Comparison of ENCODE assay signal across 8 cellular contexts in genomic region chr10:89207181-89207800, GRCh38. TPM values are rescaled to one million over a fixed set of nuclear protein-coding genes. Genes with fewer than 3 reads are reported as not detected.
DNase-seq lines count a peak whose midpoint lies in the region; ATAC-seq and TF ChIP-seq lines count a peak whose summit lies in the region.

Gene CH25H (minus strand): TSS chr10:89207317. CDS start chr10:89207292, 25 bp downstream.

- H3K27me3 Mint-ChIP-seq in activated T-helper 17 cell treated with anti-CD3 and anti-CD28 coated beads, Interleukin-2, amount 50 U/mL, for 72 hours: peaks cover 24% of the 10 kb centered on the region
- H3K27me3 Mint-ChIP-seq in stimulated activated naive CD8-positive, alpha-beta T cell treated with anti-CD3 and anti-CD28 coated beads, Interleukin-15, Interleukin-2, amounts not matched to agents 100 ng/mL and 50 ng/mL, for 24 hours: peaks cover 49% of the 10 kb centered on the region

- no peaks in the 10 kb centered on the region for H3K9me3 Mint-ChIP-seq in activated T-helper 17 cell treated with anti-CD3 and anti-CD28 coated beads, Interleukin-2, amount 50 U/mL, for 72 hours
- no peaks in the 10 kb centered on the region for H3K9me3 Mint-ChIP-seq in stimulated activated naive CD8-positive, alpha-beta T cell treated with anti-CD3 and anti-CD28 coated beads, Interleukin-15, Interleukin-2, amounts not matched to agents 100 ng/mL and 50 ng/mL, for 24 hours

- peak; percentile 82 for ATAC-seq in activated T-helper 17 cell treated with anti-CD3 and anti-CD28 coated beads, Interleukin-2, amount 50 U/mL, for 72 hours (replicated peaks)
- ATAC-seq in HG03571 (IDR thresholded peaks at IDR 0.05; ENCODE audit: unreplicated experiment): no peak

- peak; percentile 76 for DNase-seq in DMS 273 (lab: John Stamatoyannopoulos, UW; ENCODE audit: unreplicated experiment)
- DNase-seq in DMS 273 treated with DMSO at 0.1 percent for 48 hours (lab: John Stamatoyannopoulos, UW): no peak
- DNase-seq in NCI-H460 (ENCODE audit: extremely low read depth, low read depth): peak; percentile 49
- DNase-seq in fibroblast of the aortic adventitia (ENCODE audit: low read depth): peak; percentile 71
- peak; percentile 77 for DNase-seq in myocyte (ENCODE audit: low read depth)

- no peak within 1 kb of the TSS for H3K27ac Mint-ChIP-seq in activated T-helper 17 cell treated with anti-CD3 and anti-CD28 coated beads, Interleukin-2, amount 50 U/mL, for 72 hours
- peak within 1 kb of the TSS; percentile 60 for H3K27ac Mint-ChIP-seq in stimulated activated naive CD8-positive, alpha-beta T cell treated with anti-CD3 and anti-CD28 coated beads, Interleukin-15, Interleukin-2, amounts not matched to agents 100 ng/mL and 50 ng/mL, for 24 hours

- H3K4me1 Mint-ChIP-seq in activated T-helper 17 cell treated with anti-CD3 and anti-CD28 coated beads, Interleukin-2, amount 50 U/mL, for 72 hours: peaks cover 7% of the 10 kb centered on the region
- peaks cover 18% of the 10 kb centered on the region for H3K4me1 Mint-ChIP-seq in stimulated activated naive CD8-positive, alpha-beta T cell treated with anti-CD3 and anti-CD28 coated beads, Interleukin-15, Interleukin-2, amounts not matched to agents 100 ng/mL and 50 ng/mL, for 24 hours (ENCODE audit: low read depth)

- H3K4me3 ChIP-seq in fibroblast of the aortic adventitia (ENCODE audit: low read depth, low read length): peak within 1 kb of the TSS; percentile 60

- H3K36me3 Mint-ChIP-seq in activated T-helper 17 cell treated with anti-CD3 and anti-CD28 coated beads, Interleukin-2, amount 50 U/mL, for 72 hours (ENCODE audit: low read depth): no peaks in the 10 kb centered on the region
- no peaks in the 10 kb centered on the region for H3K36me3 Mint-ChIP-seq in stimulated activated naive CD8-positive, alpha-beta T cell treated with anti-CD3 and anti-CD28 coated beads, Interleukin-15, Interleukin-2, amounts not matched to agents 100 ng/mL and 50 ng/mL, for 24 hours (ENCODE audit: low read depth)

- no peak for TF ChIP-seq CTCF in fibroblast of the aortic adventitia (IDR thresholded peaks at IDR 0.05; ENCODE audit: insufficient read depth, low read length)

- H3K4me3 Mint-ChIP-seq in activated T-helper 17 cell treated with anti-CD3 and anti-CD28 coated beads, Interleukin-2, amount 50 U/mL, for 72 hours: peak within 1 kb of the TSS; percentile 78
- H3K4me3 Mint-ChIP-seq in stimulated activated naive CD8-positive, alpha-beta T cell treated with anti-CD3 and anti-CD28 coated beads, Interleukin-15, Interleukin-2, amounts not matched to agents 100 ng/mL and 50 ng/mL, for 24 hours: peak within 1 kb of the TSS; percentile 82

RNA-seq across cellular contexts. Expression of gene CH25H, which starts in this region (rescaled TPM):
- total RNA-seq in NCI-H460 (2014; rRNA removed; shearing (Covaris generic)): not detected in 2 replicates
- not detected in 2 replicates for polyA plus RNA-seq in NCI-H460 (2014; cell fraction: nucleus; rRNA removed)
- not detected for total RNA-seq in activated T-helper 17 cell treated with anti-CD3 and anti-CD28 coated beads, Interleukin-2, amount 50 U/mL, for 72 hours
- 2.2 TPM in 1 of 2 replicates, not detected in the other for total RNA-seq in fibroblast of the aortic adventitia (ENCODE audit: low replicate concordance)
- 0.36 and 1.0 TPM in 2 replicates for total RNA-seq in myocyte
- 0.10 TPM for polyA plus RNA-seq in myocyte (2012)

Comparison
In these comparisons a context has a peak if more than half of its experiments do, and no peak if none do; other contexts are left out.
1. Peak in DNase-seq in NCI-H460; RNA of the gene not detected or under 1 TPM.
2. Peak in ATAC-seq in activated T-helper 17 cell treated with anti-CD3 and anti-CD28 coated beads, Interleukin-2, amount 50 U/mL, for 72 hours; RNA of the gene not detected or under 1 TPM.